8 cellular contexts compared by ENCODE assay signal in the genomic region with DNA sequence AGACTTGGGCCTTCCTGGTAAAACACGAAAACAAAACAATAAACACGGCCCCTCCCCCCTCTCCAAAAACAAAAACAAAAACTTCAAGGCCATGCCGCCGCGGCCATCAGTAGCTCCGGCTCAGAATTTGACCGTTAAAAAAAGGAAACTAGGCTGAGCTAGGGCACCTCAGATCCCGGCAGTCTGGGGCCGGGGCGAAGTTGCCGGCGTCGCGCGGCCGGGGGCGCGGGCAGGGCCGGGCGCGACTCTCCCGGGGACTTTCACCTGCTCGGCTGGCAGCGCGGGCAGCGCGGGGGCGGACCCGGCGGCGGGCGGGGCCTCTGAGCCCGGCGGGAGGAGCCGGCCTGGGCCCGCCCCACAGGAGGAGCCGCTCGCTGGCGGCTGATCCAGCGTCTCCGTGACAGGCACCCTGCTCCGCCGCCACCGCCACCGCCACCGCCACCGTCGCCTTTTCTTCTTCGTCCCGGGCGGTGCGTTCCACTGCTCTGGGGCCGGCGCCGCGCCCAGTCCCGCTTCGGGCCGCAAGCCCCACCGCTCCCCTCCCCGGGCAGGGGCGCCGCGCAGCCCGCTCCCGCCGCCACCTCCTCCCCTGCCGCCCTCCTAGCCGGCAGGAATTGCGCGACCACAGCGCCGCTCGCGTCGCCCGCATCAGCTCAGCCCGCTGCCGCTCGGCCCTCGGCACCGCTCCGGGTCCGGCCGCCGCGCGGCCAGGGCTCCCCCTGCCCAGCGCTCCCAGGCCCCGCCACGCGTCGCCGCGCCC. TPM values are rescaled to one million over a fixed set of nuclear protein-coding genes. Genes with fewer than 3 reads are reported as not detected.
A peak's percentile ranks its signal among the peaks of the same experiment; 100 is the strongest.
DNase-seq lines count a peak whose midpoint lies in the region; ATAC-seq and TF ChIP-seq lines count a peak whose summit lies in the region.

A gene (plus strand): TSS at position 358 of the 760 bp plus-strand sequence. CDS start 487 bp downstream, outside the sequence.

- TF ChIP-seq CTCF in AG09309 (IDR thresholded peaks at IDR 0.05; ENCODE audit: control insufficient read depth, insufficient read depth, low read depth, low read length, missing control alignments): no peak
- peak in 16 of 56 donors; percentile 8 to 57 (median 24) for TF ChIP-seq CTCF in dorsolateral prefrontal cortex (IDR thresholded peaks at IDR 0.05 in 54 of 56, conservative IDR thresholded peaks at IDR 0.05 in 2 of 56; ENCODE audit: low read depth in 1 of 56, partially characterized antibody in 56 of 56)

- DNase-seq in AG09309 (ENCODE audit: low read depth) (no peak), NCI-H345 treated with DMSO at 0.1 percent for 48 hours (lab: John Stamatoyannopoulos, UW; ENCODE audit: unreplicated experiment) (peak; percentile 39), dorsolateral prefrontal cortex (peak; percentile 67 to 90 (median 83)), lung microvascular endothelial cell (ENCODE audit: low read depth in 2 of 2) (peak; percentile 64 to 67)
- peak; percentile 52 to 58 for DNase-seq in activated CD4-positive, alpha-beta T cell treated with anti-CD3 and anti-CD28 coated beads, Interleukin-2, amount 50 U/mL, for 24 hours (ENCODE audit: low read depth in 1 of 2, low spot score in 1 of 2)
- DNase-seq in stimulated activated CD4-positive, alpha-beta T cell treated with anti-CD3 and anti-CD28 coated beads, TNF-alpha, amount 100 ng/mL, for 4 hours (ENCODE audit: low read depth in 3 of 3): peak; percentile 61 to 67 (median 66)

- peak within 1 kb of the TSS in 42 of 59 donors; percentile 25 to 87 (median 70) for H3K27ac ChIP-seq in dorsolateral prefrontal cortex

- H3K4me3 ChIP-seq in AG09309 (ENCODE audit: control insufficient read depth, low read depth, low read length): peak within 1 kb of the TSS; percentile 42
- peak within 1 kb of the TSS; percentile 51 to 94 (median 78) for H3K4me3 ChIP-seq in dorsolateral prefrontal cortex

- intact Hi-C loops in dorsolateral prefrontal cortex (cut with DNase I): loop anchor here in 1 of 2 donors (5.0 kb wide), 1 partner anchor 98 kb away; no protein-coding TSS in a partner anchor

- no peaks in the 10 kb centered on the region for H3K27me3 ChIP-seq in dorsolateral prefrontal cortex

- ATAC-seq in GM19023 (IDR thresholded peaks at IDR 0.05; ENCODE audit: unreplicated experiment): peak; percentile 96
- ATAC-seq in HG03159 (IDR thresholded peaks at IDR 0.05; ENCODE audit: unreplicated experiment): peak; percentile 95

RNA-seq across cellular contexts. Expression of the gene that starts here (rescaled TPM):
- 10 to 100 TPM; 23.1 to 93.8 (median 58.4) TPM for total RNA-seq in dorsolateral prefrontal cortex
- total RNA-seq in lung microvascular endothelial cell: under 0.01 and 0.20 TPM in 2 replicates

Comparison
In these comparisons a context has a peak if more than half of its experiments do, and no peak if none do; other contexts are left out.
1. RNA of the gene that starts here (total RNA-seq): 23.1 to 93.8 TPM in dorsolateral prefrontal cortex; under 0.01 to 0.20 TPM in lung microvascular endothelial cell; every median in the first group is over 10 times any median in the second.
2. Peak in DNase-seq in lung microvascular endothelial cell; RNA of the gene not detected or under 1 TPM.